ENCODE assay signal across 9 cellular contexts in the genomic region with DNA sequence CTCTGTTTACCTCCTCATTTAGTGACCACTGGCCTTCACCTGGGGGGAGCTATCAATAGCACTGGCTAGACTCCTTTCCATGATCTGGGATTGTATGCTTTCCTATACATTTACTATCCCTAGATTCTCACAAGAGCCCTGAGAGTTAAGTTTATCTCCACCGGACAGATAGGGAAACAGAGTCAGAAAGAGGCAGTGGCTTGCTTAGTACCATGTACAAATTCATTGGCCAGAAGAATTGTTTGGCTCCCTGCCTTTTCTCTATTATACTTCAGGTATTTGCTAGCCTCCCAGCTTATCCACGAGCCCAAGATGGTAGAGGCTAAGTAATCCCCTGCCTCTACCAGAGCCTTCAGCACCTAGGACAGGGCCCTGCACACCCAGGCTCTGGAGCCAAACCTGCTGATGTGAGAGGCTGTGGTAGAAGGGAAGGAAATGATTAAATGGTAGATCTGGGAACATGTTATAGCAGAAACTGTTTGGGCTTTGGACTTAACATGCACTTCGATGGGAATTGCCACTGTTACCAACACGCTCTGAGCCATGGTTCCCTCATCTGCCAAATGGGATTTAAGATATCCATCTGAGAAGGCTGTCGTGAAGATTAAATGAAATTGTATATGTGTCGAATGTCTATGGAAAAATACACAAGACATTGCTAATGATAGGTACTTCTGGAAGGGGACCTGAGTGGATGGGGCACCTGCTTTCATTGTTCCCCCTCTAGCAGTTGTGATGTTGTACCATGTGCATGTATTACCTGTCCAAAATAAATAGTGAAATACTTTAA. TPM values are rescaled to one million over a fixed set of nuclear protein-coding genes. Genes with fewer than 3 reads are reported as not detected.
DNase-seq lines count a peak whose midpoint lies in the region; ATAC-seq and TF ChIP-seq lines count a peak whose summit lies in the region.
"Had no signal": no experiment of that assay in that cellular context is flagged by ENCODE, and none has a peak within 500 bp of the region (broad histone marks: within the 10 kb centered on the region; RNA-seq: fewer than 3 reads in every experiment).

No MANE protein-coding gene starts in this region.

- no peak for TF ChIP-seq POLR2A in right lobe of liver (IDR thresholded peaks at IDR 0.05)

- TF ChIP-seq CTCF in astrocyte of the cerebellum (IDR thresholded peaks at IDR 0.05; ENCODE audit: low read depth, low read length, missing control alignments) (no peak), right lobe of liver (IDR thresholded peaks at IDR 0.05) (no peak), RWPE1 (conservative IDR thresholded peaks at IDR 0.05; ENCODE audit: low read depth) (no peak)

- intact Hi-C loops in right lobe of liver (cut with DNase I), result no loop called here

- peaks cover 5% of the 10 kb centered on the region for H3K4me1 Mint-ChIP-seq in activated T-helper 17 cell treated with anti-CD3 and anti-CD28 coated beads, Interleukin-2, amount 50 U/mL, for 72 hours

- peak; percentile 48 to 66 (median 64) for ATAC-seq in right lobe of liver
- ATAC-seq in HG02571 (IDR thresholded peaks at IDR 0.05; ENCODE audit: unreplicated experiment), result no peak
- ATAC-seq in activated T-helper 17 cell treated with anti-CD3 and anti-CD28 coated beads, Interleukin-2, amount 50 U/mL, for 72 hours (replicated peaks), result no peak

- no peak overlapping the region for H3K4me3 Mint-ChIP-seq in activated T-helper 17 cell treated with anti-CD3 and anti-CD28 coated beads, Interleukin-2, amount 50 U/mL, for 72 hours

- H3K4me3 ChIP-seq in astrocyte of the cerebellum (ENCODE audit: low read depth, low read length), result no peak overlapping the region
- H3K4me3 ChIP-seq in right lobe of liver, result no peak overlapping the region

- H3K27me3 ChIP-seq in right lobe of liver, result peaks cover 3 to 31% of the 10 kb centered on the region in 2 donors

- no peaks in the 10 kb centered on the region for H3K36me3 Mint-ChIP-seq in activated T-helper 17 cell treated with anti-CD3 and anti-CD28 coated beads, Interleukin-2, amount 50 U/mL, for 72 hours (ENCODE audit: low read depth)

- H3K27ac ChIP-seq in right lobe of liver (no peak overlapping the region), RWPE1 (no peak overlapping the region)
- H3K27ac ChIP-seq: VCaP had no signal

- H3K27ac Mint-ChIP-seq in activated T-helper 17 cell treated with anti-CD3 and anti-CD28 coated beads, Interleukin-2, amount 50 U/mL, for 72 hours, result no peak overlapping the region

- H3K27me3 Mint-ChIP-seq in activated T-helper 17 cell treated with anti-CD3 and anti-CD28 coated beads, Interleukin-2, amount 50 U/mL, for 72 hours, result peaks cover 39% of the 10 kb centered on the region

- CTCF ChIA-PET in RWPE1 (lab: Yijun Ruan, JAX), result interaction anchor here (0.5 to 3.6 kb wide), 7 partner anchors 9 to 426 kb away, joined by 3 to 27 read pairs (median 5); no protein-coding TSS in a partner anchor

- peak; percentile 50 for DNase-seq in EL
- peak; percentile 69 for DNase-seq in M059J (ENCODE audit: low read depth)
- DNase-seq in astrocyte of the cerebellum (ENCODE audit: low read depth), result peak; percentile 37
- DNase-seq in right lobe of liver, result peak in 1 of 3 donors; percentile 39
- DNase-seq in RWPE1 (ENCODE audit: low spot score), result no peak
- DNase-seq in superior temporal gyrus (ENCODE audit: extremely low spot score), result no peak

- POLR2A ChIA-PET in RWPE1 (lab: Yijun Ruan, JAX; ENCODE audit: low non-redundant PET), result no interaction called here

- H3K9me3 Mint-ChIP-seq in activated T-helper 17 cell treated with anti-CD3 and anti-CD28 coated beads, Interleukin-2, amount 50 U/mL, for 72 hours, result no peaks in the 10 kb centered on the region

- WGBS in right lobe of liver (ENCODE audit: insufficient coverage, low coverage, low lambda C conversion rate, missing lambda C conversion rate), result 55% methylated on average over 6 of the region's 6 CpGs

- in situ Hi-C loops in astrocyte of the cerebellum (cut with HindIII; ENCODE audit: low sequenced_read_pairs), result no loop called here

- peaks cover 0 to 10% (median 2%) of the 10 kb centered on the region in 4 donors for H3K4me1 ChIP-seq in right lobe of liver

- no peaks in the 10 kb centered on the region for H3K36me3 ChIP-seq in right lobe of liver

- H3K9me3 ChIP-seq in right lobe of liver, result no peaks in the 10 kb centered on the region

RNA-seq across cellular contexts. Expression of gene BLACAT1, which starts 3.1 kb away (rescaled TPM):
- 0.10 and 0.15 TPM in 2 replicates for total RNA-seq in M059J (2014; rRNA removed; shearing (Covaris generic))
- total RNA-seq in right lobe of liver, result under 1 TPM in 1 of 6 experiments, not detected in 5; 0.06 TPM
- under 1 TPM; 0.61 to 0.95 TPM for total RNA-seq in activated T-helper 17 cell treated with anti-CD3 and anti-CD28 coated beads, Interleukin-2, amount 50 U/mL, for 72 hours

RNA-seq across cellular contexts. Expression of gene LEMD1, which starts 37.1 kb away (rescaled TPM):
- not detected in 2 replicates for total RNA-seq in M059J (2014; rRNA removed; shearing (Covaris generic))
- not detected for total RNA-seq in right lobe of liver
- total RNA-seq in activated T-helper 17 cell treated with anti-CD3 and anti-CD28 coated beads, Interleukin-2, amount 50 U/mL, for 72 hours, result 1 to 10 TPM in 1 of 2 donors, under 1 TPM in 1; 0.61 to 1.1 TPM

RNA-seq across cellular contexts. Expression of gene CDK18, which starts 45.5 kb away (rescaled TPM):
- 0.12 and 1.2 TPM in 2 replicates for total RNA-seq in M059J (2014; rRNA removed; shearing (Covaris generic))
- 10 to 100 TPM in 3 of 6 experiments, 1 to 10 TPM in 3; 6.3 to 22.3 (median 9.7) TPM for total RNA-seq in right lobe of liver
- total RNA-seq in activated T-helper 17 cell treated with anti-CD3 and anti-CD28 coated beads, Interleukin-2, amount 50 U/mL, for 72 hours, result 1 to 10 TPM in 1 of 2 donors, under 1 TPM in 1; 0.91 to 3.0 TPM

Comparison
In these comparisons a context has a peak if more than half of its experiments do, and no peak if none do; other contexts are left out.
1. DNase-seq: peak in EL (single experiment), M059J (single experiment) and astrocyte of the cerebellum (single experiment); none in RWPE1 (single experiment) and superior temporal gyrus (single experiment).
2. ATAC-seq: peak in right lobe of liver (4 of 4); none in HG02571 (single experiment) and activated T-helper 17 cell treated with anti-CD3 and anti-CD28 coated beads, Interleukin-2, amount 50 U/mL, for 72 hours (single experiment).